Comparison of ENCODE assay signal across 12 cellular contexts in the genomic region with DNA sequence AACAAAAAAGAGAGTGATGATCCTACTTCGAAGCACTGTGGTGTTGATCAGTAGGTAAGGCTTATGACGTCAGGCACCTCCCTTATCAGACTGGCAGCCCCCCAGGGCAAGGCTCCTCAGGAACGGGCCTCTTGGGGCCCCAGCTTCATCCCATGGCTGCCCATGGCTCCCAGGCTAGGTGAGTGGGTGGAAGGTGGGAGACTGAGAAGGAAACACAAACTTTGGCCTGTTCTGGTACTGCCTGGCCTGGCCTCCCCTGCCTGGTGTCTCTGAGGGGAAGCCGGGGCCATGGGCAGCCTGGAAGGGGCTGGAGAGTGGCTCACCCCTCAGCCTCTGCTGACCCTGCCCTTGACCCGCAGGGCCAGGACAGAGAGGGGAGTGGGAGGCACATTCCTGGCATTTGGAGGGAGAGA. TPM values are rescaled to one million over a fixed set of nuclear protein-coding genes. Genes with fewer than 3 reads are reported as not detected.
DNase-seq lines count a peak whose midpoint lies in the region; ATAC-seq and TF ChIP-seq lines count a peak whose summit lies in the region.
"Had no signal": no experiment of that assay in that cellular context is flagged by ENCODE, and none has a peak within 500 bp of the region (broad histone marks: within the 10 kb centered on the region; RNA-seq: fewer than 3 reads in every experiment).

No MANE protein-coding gene starts in this region.

- no peaks in the 10 kb centered on the region for H4K20me1 ChIP-seq in H9 (ENCODE audit: control insufficient read depth, insufficient read depth, insufficient read length)

- H3K4me1 ChIP-seq in H9 (ENCODE audit: insufficient read depth, low read length) (no peaks in the 10 kb centered on the region; the same call in 1 of the 2 replicates), testis (peaks cover 23% of the 10 kb centered on the region)
- H3K4me1 ChIP-seq in naive thymus-derived CD4-positive, alpha-beta T cell (ENCODE audit: control insufficient read depth in 2 of 2, insufficient read depth in 2 of 2, low read length in 2 of 2), result peaks cover 18 to 24% of the 10 kb centered on the region in 2 donors

- no peak overlapping the region for H3K4me3 ChIP-seq in naive thymus-derived CD4-positive, alpha-beta T cell (ENCODE audit: low read length)
- H3K4me3 ChIP-seq in testis, result no peak overlapping the region

- no peak overlapping the region for H3K4ac ChIP-seq in H9 (ENCODE audit: low read depth, low read length)

- intact Hi-C loops in naive thymus-derived CD4-positive, alpha-beta T cell (cut with micrococcal nuclease), result loop anchor here (1.0 to 5.0 kb wide), 6 partner anchors 60 to 727 kb away; no protein-coding TSS in a partner anchor
- intact Hi-C loops in testis (cut with DNase I; ENCODE audit: low total_unique reads), result loop anchor here (5.0 to 10.0 kb wide), 2 partner anchors 174 to 722 kb away; no protein-coding TSS in a partner anchor

- no peak overlapping the region for H3K4me2 ChIP-seq in H9 (ENCODE audit: insufficient read depth, insufficient read length, low read length)

- no peaks in the 10 kb centered on the region for H3K79me2 ChIP-seq in H9 (ENCODE audit: insufficient read depth, low read length)

- no CpG with 5 or more reads among the region's 5 CpGs for WGBS in H9 (ENCODE audit: extremely low coverage, insufficient read length, low lambda C conversion rate)
- 63% methylated on average over 3 to 5 of the region's 5 CpGs for WGBS in testis, 2 donors

- H3K9ac ChIP-seq in H9 (ENCODE audit: extremely low read depth, insufficient read length, low read length), result no peak overlapping the region

- no peaks in the 10 kb centered on the region for H3K27me3 ChIP-seq in H9 (ENCODE audit: insufficient read depth, low read length)
- no peaks in the 10 kb centered on the region for H3K27me3 ChIP-seq in naive thymus-derived CD4-positive, alpha-beta T cell (ENCODE audit: control insufficient read depth in 2 of 2, insufficient read depth in 2 of 2, low read length in 2 of 2)
- no peaks in the 10 kb centered on the region for H3K27me3 ChIP-seq in testis
- H3K27me3 ChIP-seq: heart left ventricle had no signal

- H4K8ac ChIP-seq in H9 (replicated peaks; ENCODE audit: insufficient read length, low read depth, low read length), result no peak overlapping the region

- H2BK12ac ChIP-seq in H9 (ENCODE audit: insufficient read length, low read depth, low read length), result no peak overlapping the region

- peak overlapping the region in 1 of 2 experiments; percentile 38; a peak in 1 of 5 replicates for H3K4me3 Mint-ChIP-seq in H9
- H3K4me3 Mint-ChIP-seq in central memory CD8-positive, alpha-beta T cell, result no peak overlapping the region
- H3K4me3 Mint-ChIP-seq in naive thymus-derived CD4-positive, alpha-beta T cell, result peak overlapping the region in 7 of 10 donors; percentile 4 to 71 (median 35)

- POLR2A ChIA-PET in naive thymus-derived CD4-positive, alpha-beta T cell (lab: Charles Lee), result no interaction called here

- H3K27ac ChIP-seq in 22Rv1 (peak overlapping the region; percentile 94), H9 (ENCODE audit: insufficient read length, low read depth, low read length) (no peak overlapping the region), testis (no peak overlapping the region)
- no peak overlapping the region for H3K27ac ChIP-seq in naive thymus-derived CD4-positive, alpha-beta T cell (ENCODE audit: low read depth, low read length)

- no peaks in the 10 kb centered on the region for H3K9me3 Mint-ChIP-seq in H9
- H3K9me3 Mint-ChIP-seq in central memory CD8-positive, alpha-beta T cell, result no peaks in the 10 kb centered on the region
- peaks cover 0 to 1% (median 0%) of the 10 kb centered on the region in 11 donors for H3K9me3 Mint-ChIP-seq in naive thymus-derived CD4-positive, alpha-beta T cell

- TF ChIP-seq POLR2A in testis (IDR thresholded peaks at IDR 0.05), result no peak

- H3K79me1 ChIP-seq in H9 (ENCODE audit: insufficient read depth, low read depth, low read length, poor library complexity, severe bottlenecking), result no peaks in the 10 kb centered on the region

- peak overlapping the region; percentile 16; the same call in 1 of the 2 replicates for H3K14ac ChIP-seq in H9 (ENCODE audit: insufficient read depth, low read length)

- H3K56ac ChIP-seq in H9 (ENCODE audit: insufficient read length, low read depth, low read length), result no peak overlapping the region

- H4K91ac ChIP-seq in H9 (ENCODE audit: insufficient read length, low read depth, low read length), result no peak overlapping the region

- H3K23me2 ChIP-seq in H9 (ENCODE audit: insufficient read length, low read depth, low read length, poor library complexity, severe bottlenecking), result no peaks in the 10 kb centered on the region

- H3K36me3 Mint-ChIP-seq in H9 (ENCODE audit: insufficient read depth in 1 of 3, low read depth in 3 of 3), result no peaks in the 10 kb centered on the region
- no peaks in the 10 kb centered on the region for H3K36me3 Mint-ChIP-seq in central memory CD8-positive, alpha-beta T cell (ENCODE audit: insufficient read depth)
- H3K36me3 Mint-ChIP-seq in naive thymus-derived CD4-positive, alpha-beta T cell, result no peaks in the 10 kb centered on the region

- H2BK20ac ChIP-seq in H9 (ENCODE audit: low read depth, low read length, poor library complexity, severe bottlenecking), result no peak overlapping the region

- peaks cover 10 to 26% of the 10 kb centered on the region in 2 experiments for H3K4me1 Mint-ChIP-seq in H9
- peaks cover 14% of the 10 kb centered on the region for H3K4me1 Mint-ChIP-seq in central memory CD8-positive, alpha-beta T cell
- H3K4me1 Mint-ChIP-seq in naive thymus-derived CD4-positive, alpha-beta T cell, result peaks cover 19 to 33% (median 28%) of the 10 kb centered on the region in 7 donors

- H3K18ac ChIP-seq in H9 (ENCODE audit: insufficient read length, low read depth, low read length), result peak overlapping the region; percentile 34

- H2AFZ ChIP-seq in H9 (ENCODE audit: low read length), result no peak overlapping the region

- H3K36me3 ChIP-seq in naive thymus-derived CD4-positive, alpha-beta T cell (ENCODE audit: control insufficient read depth in 2 of 3, insufficient read depth in 3 of 3, low read length in 3 of 3), result no peaks in the 10 kb centered on the region
- no peaks in the 10 kb centered on the region for H3K36me3 ChIP-seq in testis (ENCODE audit: low read depth, missing control alignments)
- H3K36me3 ChIP-seq: heart left ventricle had no signal

- H2AK5ac ChIP-seq in H9 (ENCODE audit: insufficient read length, low read length), result no peak overlapping the region

- no peak overlapping the region for H2BK5ac ChIP-seq in H9 (ENCODE audit: insufficient read length, low read length)

- no peak overlapping the region for H3K23ac ChIP-seq in H9 (ENCODE audit: insufficient read length, low read depth, low read length)

- TF ChIP-seq CTCF in 22Rv1 (IDR thresholded peaks at IDR 0.05) (no peak), H9 (conservative IDR thresholded peaks at IDR 0.05) (no peak), testis (IDR thresholded peaks at IDR 0.05) (no peak)

- H3T11ph ChIP-seq in H9 (ENCODE audit: low read length), result no peak overlapping the region

- DNase-seq in H9, result no peak
- DNase-seq in central memory CD8-positive, alpha-beta T cell (ENCODE audit: low spot score in 2 of 2), result no peak
- no peak for DNase-seq in naive thymus-derived CD4-positive, alpha-beta T cell
- no peak for DNase-seq in testis
- no peak for DNase-seq in NK-92 treated with Interleukin-12 subunit alpha and Interleukin-12 subunit beta, amount 100 ng/mL, for 24 hours (lab: John Stamatoyannopoulos, UW)
- DNase-seq in NCI-H2107 treated with DMSO at 0.1 percent for 48 hours (lab: John Stamatoyannopoulos, UW; ENCODE audit: unreplicated experiment), result no peak
- DNase-seq: MV-4-11, SHP77 treated with DMSO at 0.1 percent for 48 hours, T-helper 9 cell had no signal

- CTCF ChIA-PET in naive thymus-derived CD4-positive, alpha-beta T cell (lab: Charles Lee), result interaction anchor here (1.0 to 1.3 kb wide), 2 partner anchors 174 to 729 kb away, joined by 3 to 4 read pairs; no protein-coding TSS in a partner anchor

- H2BK120ac ChIP-seq in H9 (ENCODE audit: low read depth, low read length, poor library complexity, severe bottlenecking), result no peak overlapping the region

- no peak for ATAC-seq in central memory CD8-positive, alpha-beta T cell (replicated peaks; ENCODE audit: extremely low read depth, poor library complexity, severe bottlenecking)
- ATAC-seq in naive thymus-derived CD4-positive, alpha-beta T cell, result no peak
- no peak for ATAC-seq in GM21447 (IDR thresholded peaks at IDR 0.05; ENCODE audit: unreplicated experiment)

- H3K27ac Mint-ChIP-seq in H9, result peak overlapping the region in 1 of 3 experiments; percentile 84; a peak in 1 of 7 replicates
- peak overlapping the region; percentile 41 for H3K27ac Mint-ChIP-seq in central memory CD8-positive, alpha-beta T cell (ENCODE audit: low read depth)
- peak overlapping the region in 5 of 9 donors; percentile 51 to 65 (median 59) for H3K27ac Mint-ChIP-seq in naive thymus-derived CD4-positive, alpha-beta T cell

- peaks cover 6% of the 10 kb centered on the region for H3K27me3 Mint-ChIP-seq in H9 (ENCODE audit: low read depth)
- H3K27me3 Mint-ChIP-seq in central memory CD8-positive, alpha-beta T cell, result peaks cover 18% of the 10 kb centered on the region
- peaks cover 0 to 7% (median 0%) of the 10 kb centered on the region in 5 donors for H3K27me3 Mint-ChIP-seq in naive thymus-derived CD4-positive, alpha-beta T cell

- H4K5ac ChIP-seq in H9 (ENCODE audit: insufficient read length, low read depth, low read length), result no peak overlapping the region

- H2BK15ac ChIP-seq in H9 (ENCODE audit: low read depth, low read length), result no peak overlapping the region

- H3K9me3 ChIP-seq in H9 (ENCODE audit: control insufficient read depth, low read depth, low read length), result no peaks in the 10 kb centered on the region
- no peaks in the 10 kb centered on the region for H3K9me3 ChIP-seq in naive thymus-derived CD4-positive, alpha-beta T cell (ENCODE audit: control insufficient read depth in 2 of 3, low read length in 3 of 3)
- no peaks in the 10 kb centered on the region for H3K9me3 ChIP-seq in testis
- H3K9me3 ChIP-seq: heart left ventricle had no signal

RNA-seq across cellular contexts. Expression of gene KRT80, which starts 38.9 kb away (rescaled TPM):
- total RNA-seq in H9 (2021) (0.07 TPM in 1 of 2 replicates, not detected in the other), testis (under 1 TPM; 0.50 to 0.94 TPM)
- under 1 TPM in 1 of 5 experiments, not detected in 4; 0.12 TPM for total RNA-seq in naive thymus-derived CD4-positive, alpha-beta T cell
- not detected for polyA plus RNA-seq in naive thymus-derived CD4-positive, alpha-beta T cell
- polyA plus RNA-seq in testis (ENCODE audit: insufficient read depth, low read depth, low replicate concordance), result 1.0 TPM
